Comparison of ENCODE assay signal across 1 cellular context in the genomic region with DNA sequence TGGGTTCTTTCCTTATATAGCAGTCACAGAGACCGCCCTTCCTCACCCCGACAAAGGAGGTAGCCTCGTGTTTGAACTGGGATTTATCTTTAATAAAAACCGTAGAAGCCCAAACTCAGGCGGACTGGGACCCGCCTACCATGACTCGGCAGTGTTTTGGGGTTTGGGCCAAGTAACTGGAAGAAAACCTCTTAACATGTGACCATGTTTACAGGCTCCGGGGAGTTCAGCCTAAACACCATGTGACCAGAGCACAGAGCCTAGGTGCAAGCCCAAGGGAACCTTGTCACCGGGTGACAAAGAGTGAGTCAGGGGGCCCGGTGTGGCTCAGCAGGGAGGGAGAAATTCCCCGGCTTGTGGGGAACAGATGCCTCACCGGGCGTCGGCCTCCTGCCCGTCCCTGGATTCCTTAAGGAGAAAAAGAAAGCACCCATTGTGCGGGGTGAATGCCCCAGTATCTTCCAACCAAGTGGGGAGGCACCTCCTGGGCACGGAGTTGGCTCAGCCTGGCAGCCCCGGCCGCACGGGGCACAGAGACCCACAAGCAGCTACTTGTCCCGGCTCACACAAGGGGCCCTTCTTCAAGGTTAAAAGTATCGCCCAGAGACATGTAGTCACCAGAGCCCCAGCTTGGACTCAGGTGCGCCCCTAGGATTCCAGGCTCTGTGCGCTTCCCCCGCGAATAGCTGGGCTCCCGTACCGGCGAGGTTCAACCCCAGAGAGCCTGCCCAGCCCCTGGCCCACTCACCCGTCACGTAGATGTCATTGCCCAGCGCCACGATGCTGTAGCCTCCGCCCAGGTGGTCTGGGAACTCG.
TF ChIP-seq lines count a peak whose summit lies in the region.

No MANE protein-coding gene starts in this region.

TF ChIP-seq in K562, 482 proteins besides CTCF, POLR2A, EP300 and RAD21 (continued from another document and continues in another):
- TF ChIP-seq, protein P1, sequence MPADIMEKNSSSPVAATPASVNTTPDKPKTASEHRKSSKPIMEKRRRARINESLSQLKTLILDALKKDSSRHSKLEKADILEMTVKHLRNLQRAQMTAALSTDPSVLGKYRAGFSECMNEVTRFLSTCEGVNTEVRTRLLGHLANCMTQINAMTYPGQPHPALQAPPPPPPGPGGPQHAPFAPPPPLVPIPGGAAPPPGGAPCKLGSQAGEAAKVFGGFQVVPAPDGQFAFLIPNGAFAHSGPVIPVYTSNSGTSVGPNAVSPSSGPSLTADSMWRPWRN (IDR thresholded peaks at IDR 0.05; ENCODE audit: low read depth), result 0 out of 2 replicates have a peak, but pooled peaks have one; percentile 6
- TF ChIP-seq KLF1 (tag; IDR thresholded peaks at IDR 0.05) (no peak), ZSCAN32 (CRISPR knock-in tag; IDR thresholded peaks at IDR 0.05) (no peak), CTCFL (IDR thresholded peaks at IDR 0.05; ENCODE audit: borderline replicate concordance, insufficient read depth, low read depth, low read length, poor library complexity, severe bottlenecking) (no peak), ZNF277 (CRISPR knock-in tag; IDR thresholded peaks at IDR 0.05; ENCODE audit: borderline replicate concordance) (0 out of 2 replicates have a peak, but pooled peaks have one; percentile 42), RAD51 (IDR thresholded peaks at IDR 0.05; ENCODE audit: borderline replicate concordance, low read depth) (peak; percentile 96), ELF2 (CRISPR knock-in tag; IDR thresholded peaks at IDR 0.05) (no peak), THAP7 (CRISPR knock-in tag; IDR thresholded peaks at IDR 0.05) (no peak), MTA2 (IDR thresholded peaks at IDR 0.05; ENCODE audit: low read depth) (no peak), SMC3 (conservative IDR thresholded peaks at IDR 0.05; ENCODE audit: insufficient read depth, low read depth, low read length) (no peak), HDAC2 (IDR thresholded peaks at IDR 0.05) (peak; percentile 58; the same call in 1 of the 2 replicates), IRF2 (CRISPR knock-in tag; IDR thresholded peaks at IDR 0.05) (no peak), ZFP30 (CRISPR knock-in tag; IDR thresholded peaks at IDR 0.05; ENCODE audit: borderline replicate concordance) (no peak), NRF1 (conservative IDR thresholded peaks at IDR 0.05 in 1 of 2, IDR thresholded peaks at IDR 0.05 in 1 of 2) (peak; percentile 68 to 76), ZNF699 (CRISPR knock-in tag; IDR thresholded peaks at IDR 0.05; ENCODE audit: insufficient replicate concordance) (no peak), IFI16 (CRISPR knock-in tag; IDR thresholded peaks at IDR 0.05) (no peak), ZMIZ1 (IDR thresholded peaks at IDR 0.05; ENCODE audit: low read depth in 2 of 2, low read length in 2 of 2) (no peak; a peak in 1 of 4 replicates), HIVEP1 (CRISPR knock-in tag; IDR thresholded peaks at IDR 0.05) (no peak), FOXP1 (CRISPR knock-in tag; IDR thresholded peaks at IDR 0.05) (peak; percentile 89; the same call in 1 of the 2 replicates), KDM5B (IDR thresholded peaks at IDR 0.05; ENCODE audit: insufficient replicate concordance, low read depth, low read length) (peak; percentile 56), USF1 (CRISPR knock-in tag; IDR thresholded peaks at IDR 0.05) (peak; percentile 93), FOXO4 (CRISPR knock-in tag; IDR thresholded peaks at IDR 0.05) (no peak), JUN (IDR thresholded peaks at IDR 0.05; ENCODE audit: borderline replicate concordance, low read depth, low read length) (peak; percentile 83), JUN (CRISPR knock-in tag; IDR thresholded peaks at IDR 0.05; ENCODE audit: borderline replicate concordance) (0 out of 2 replicates have a peak, but pooled peaks have one; percentile 72), TAL1 (IDR thresholded peaks at IDR 0.05) (no peak), BDP1 (IDR thresholded peaks at IDR 0.05; ENCODE audit: insufficient read depth, insufficient read length) (no peak), ZNF175 (CRISPR knock-in tag; IDR thresholded peaks at IDR 0.05; ENCODE audit: low read depth) (peak; percentile 65), MCM7 (IDR thresholded peaks at IDR 0.05) (no peak), SMARCA5 (IDR thresholded peaks at IDR 0.05) (peak; percentile 52; the same call in 1 of the 2 replicates), NR0B1 (IDR thresholded peaks at IDR 0.05; ENCODE audit: partially characterized antibody) (no peak)
- TF ChIP-seq, protein P2, sequence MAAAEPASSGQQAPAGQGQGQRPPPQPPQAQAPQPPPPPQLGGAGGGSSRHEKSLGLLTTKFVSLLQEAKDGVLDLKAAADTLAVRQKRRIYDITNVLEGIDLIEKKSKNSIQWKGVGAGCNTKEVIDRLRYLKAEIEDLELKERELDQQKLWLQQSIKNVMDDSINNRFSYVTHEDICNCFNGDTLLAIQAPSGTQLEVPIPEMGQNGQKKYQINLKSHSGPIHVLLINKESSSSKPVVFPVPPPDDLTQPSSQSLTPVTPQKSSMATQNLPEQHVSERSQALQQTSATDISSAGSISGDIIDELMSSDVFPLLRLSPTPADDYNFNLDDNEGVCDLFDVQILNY (CRISPR knock-in tag; IDR thresholded peaks at IDR 0.05), result no peak; the same call in 1 of the 2 replicates
- TF ChIP-seq, protein P3, sequence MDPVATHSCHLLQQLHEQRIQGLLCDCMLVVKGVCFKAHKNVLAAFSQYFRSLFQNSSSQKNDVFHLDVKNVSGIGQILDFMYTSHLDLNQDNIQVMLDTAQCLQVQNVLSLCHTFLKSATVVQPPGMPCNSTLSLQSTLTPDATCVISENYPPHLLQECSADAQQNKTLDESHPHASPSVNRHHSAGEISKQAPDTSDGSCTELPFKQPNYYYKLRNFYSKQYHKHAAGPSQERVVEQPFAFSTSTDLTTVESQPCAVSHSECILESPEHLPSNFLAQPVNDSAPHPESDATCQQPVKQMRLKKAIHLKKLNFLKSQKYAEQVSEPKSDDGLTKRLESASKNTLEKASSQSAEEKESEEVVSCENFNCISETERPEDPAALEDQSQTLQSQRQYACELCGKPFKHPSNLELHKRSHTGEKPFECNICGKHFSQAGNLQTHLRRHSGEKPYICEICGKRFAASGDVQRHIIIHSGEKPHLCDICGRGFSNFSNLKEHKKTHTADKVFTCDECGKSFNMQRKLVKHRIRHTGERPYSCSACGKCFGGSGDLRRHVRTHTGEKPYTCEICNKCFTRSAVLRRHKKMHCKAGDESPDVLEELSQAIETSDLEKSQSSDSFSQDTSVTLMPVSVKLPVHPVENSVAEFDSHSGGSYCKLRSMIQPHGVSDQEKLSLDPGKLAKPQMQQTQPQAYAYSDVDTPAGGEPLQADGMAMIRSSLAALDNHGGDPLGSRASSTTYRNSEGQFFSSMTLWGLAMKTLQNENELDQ (CRISPR knock-in tag; IDR thresholded peaks at IDR 0.05; ENCODE audit: borderline replicate concordance), result no peak
- TF ChIP-seq, protein P4, sequence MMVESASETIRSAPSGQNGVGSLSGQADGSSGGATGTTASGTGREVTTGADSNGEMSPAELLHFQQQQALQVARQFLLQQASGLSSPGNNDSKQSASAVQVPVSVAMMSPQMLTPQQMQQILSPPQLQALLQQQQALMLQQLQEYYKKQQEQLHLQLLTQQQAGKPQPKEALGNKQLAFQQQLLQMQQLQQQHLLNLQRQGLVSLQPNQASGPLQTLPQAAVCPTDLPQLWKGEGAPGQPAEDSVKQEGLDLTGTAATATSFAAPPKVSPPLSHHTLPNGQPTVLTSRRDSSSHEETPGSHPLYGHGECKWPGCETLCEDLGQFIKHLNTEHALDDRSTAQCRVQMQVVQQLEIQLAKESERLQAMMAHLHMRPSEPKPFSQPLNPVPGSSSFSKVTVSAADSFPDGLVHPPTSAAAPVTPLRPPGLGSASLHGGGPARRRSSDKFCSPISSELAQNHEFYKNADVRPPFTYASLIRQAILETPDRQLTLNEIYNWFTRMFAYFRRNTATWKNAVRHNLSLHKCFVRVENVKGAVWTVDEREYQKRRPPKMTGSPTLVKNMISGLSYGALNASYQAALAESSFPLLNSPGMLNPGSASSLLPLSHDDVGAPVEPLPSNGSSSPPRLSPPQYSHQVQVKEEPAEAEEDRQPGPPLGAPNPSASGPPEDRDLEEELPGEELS (CRISPR knock-in tag; IDR thresholded peaks at IDR 0.05; ENCODE audit: borderline replicate concordance), result no peak
- TF ChIP-seq, protein P5, sequence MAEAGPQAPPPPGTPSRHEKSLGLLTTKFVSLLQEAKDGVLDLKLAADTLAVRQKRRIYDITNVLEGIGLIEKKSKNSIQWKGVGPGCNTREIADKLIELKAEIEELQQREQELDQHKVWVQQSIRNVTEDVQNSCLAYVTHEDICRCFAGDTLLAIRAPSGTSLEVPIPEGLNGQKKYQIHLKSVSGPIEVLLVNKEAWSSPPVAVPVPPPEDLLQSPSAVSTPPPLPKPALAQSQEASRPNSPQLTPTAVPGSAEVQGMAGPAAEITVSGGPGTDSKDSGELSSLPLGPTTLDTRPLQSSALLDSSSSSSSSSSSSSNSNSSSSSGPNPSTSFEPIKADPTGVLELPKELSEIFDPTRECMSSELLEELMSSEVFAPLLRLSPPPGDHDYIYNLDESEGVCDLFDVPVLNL (CRISPR knock-in tag; IDR thresholded peaks at IDR 0.05; ENCODE audit: low read depth), result no peak
